ENCODE assay signal across 24 cellular contexts in the genomic region with DNA sequence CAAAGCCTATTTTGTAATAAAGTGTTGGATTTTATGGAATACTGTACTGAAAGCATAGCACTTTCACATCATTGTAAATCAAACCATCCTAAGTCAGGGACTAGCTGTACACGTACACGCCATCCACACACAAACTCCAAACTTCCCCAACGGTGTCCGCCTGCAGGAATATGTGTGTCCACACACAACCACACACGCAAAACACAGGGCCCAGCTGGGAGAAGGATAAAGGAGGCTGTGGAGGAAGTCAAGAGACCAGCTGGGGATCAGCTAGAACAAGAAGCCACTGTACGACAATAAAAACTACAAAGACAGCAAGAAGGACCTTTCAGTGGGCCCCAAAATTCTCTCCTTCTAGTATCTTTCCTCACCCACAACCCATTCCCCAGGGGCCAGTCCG. TPM values are rescaled to one million over a fixed set of nuclear protein-coding genes. Genes with fewer than 3 reads are reported as not detected.
A peak's percentile ranks its signal among the peaks of the same experiment; 100 is the strongest.
DNase-seq lines count a peak whose midpoint lies in the region; ATAC-seq, FAIRE-seq and TF ChIP-seq lines count a peak whose summit lies in the region.
"Had no signal": no experiment of that assay in that cellular context is flagged by ENCODE, and none has a peak within 500 bp of the region (broad histone marks: within the 10 kb centered on the region; RNA-seq: fewer than 3 reads in every experiment).

No MANE protein-coding gene starts in this region.

- intact Hi-C loops in MCF 10A (cut with micrococcal nuclease), result loop anchor here (2.0 kb wide), 1 partner anchor 32 kb away; no protein-coding TSS in a partner anchor

- POLR2A ChIA-PET in MCF 10A (lab: Yijun Ruan, JAX), result interaction anchor here (1.0 to 8.0 kb wide), 14 partner anchors 7 to 1224 kb away, joined by 3 to 153 read pairs (median 5); no protein-coding TSS in a partner anchor

- H3K36me3 Mint-ChIP-seq in activated T-cell treated with anti-CD3 and anti-CD28 coated beads, Interleukin-2, amount 50 U/mL, for 24 hours (ENCODE audit: low read depth), result no peaks in the 10 kb centered on the region
- H3K36me3 Mint-ChIP-seq in activated T-cell treated with anti-CD3 and anti-CD28 coated beads, Interleukin-2, amount 50 U/mL, for 4 hours (ENCODE audit: insufficient read depth), result no peaks in the 10 kb centered on the region
- peaks cover 15% of the 10 kb centered on the region for H3K36me3 Mint-ChIP-seq in MCF 10A (ENCODE audit: insufficient read depth, unreplicated experiment)
- H3K36me3 Mint-ChIP-seq in type B pancreatic cell, result no peaks in the 10 kb centered on the region
- H3K36me3 Mint-ChIP-seq: memory B cell; naive thymus-derived CD8-positive, alpha-beta T cell had no signal

- no peak overlapping the region for H3K27ac Mint-ChIP-seq in activated T-cell treated with anti-CD3 and anti-CD28 coated beads, Interleukin-2, amount 50 U/mL, for 24 hours
- peak overlapping the region; percentile 87 for H3K27ac Mint-ChIP-seq in MCF 10A (ENCODE audit: low read depth, unreplicated experiment)
- peak overlapping the region; percentile 80 for H3K27ac Mint-ChIP-seq in type B pancreatic cell
- H3K27ac Mint-ChIP-seq: activated CD4-positive, alpha-beta memory T cell treated with anti-CD3 and anti-CD28 coated beads, Interleukin-2, amount 10 ng/mL, durations not matched to agents 7 days and 5 days; H9; memory B cell; naive thymus-derived CD8-positive, alpha-beta T cell; stimulated activated naive CD8-positive, alpha-beta T cell treated with anti-CD3 and anti-CD28 coated beads, Interleukin-15, amount 100 ng/mL, for 72 hours; T-helper 2 cell treated with Interferon-gamma antibody and Interleukin-4, amounts not matched to agents 5 μg/mL and 100 μg/mL, for 36 hours had no signal

- no peak for FAIRE-seq in frontal cortex (lab: Jason Lieb, UNC)
- FAIRE-seq: A549, G401.6, HTR-8/SVneo had no signal

- H3K27me3 Mint-ChIP-seq in activated T-cell treated with anti-CD3 and anti-CD28 coated beads, Interleukin-2, amount 50 U/mL, for 24 hours, result peaks cover 5% of the 10 kb centered on the region
- peaks cover 5% of the 10 kb centered on the region for H3K27me3 Mint-ChIP-seq in activated T-cell treated with anti-CD3 and anti-CD28 coated beads, Interleukin-2, amount 50 U/mL, for 4 hours (ENCODE audit: low read depth)
- no peaks in the 10 kb centered on the region for H3K27me3 Mint-ChIP-seq in MCF 10A (ENCODE audit: insufficient read depth, unreplicated experiment)
- no peaks in the 10 kb centered on the region for H3K27me3 Mint-ChIP-seq in type B pancreatic cell

- H3K9me3 Mint-ChIP-seq in activated T-cell treated with anti-CD3 and anti-CD28 coated beads, Interleukin-2, amount 50 U/mL, for 24 hours, result no peaks in the 10 kb centered on the region
- no peaks in the 10 kb centered on the region for H3K9me3 Mint-ChIP-seq in activated T-cell treated with anti-CD3 and anti-CD28 coated beads, Interleukin-2, amount 50 U/mL, for 4 hours
- H3K9me3 Mint-ChIP-seq in MCF 10A (ENCODE audit: unreplicated experiment) (no peaks in the 10 kb centered on the region), type B pancreatic cell (no peaks in the 10 kb centered on the region)
- H3K9me3 Mint-ChIP-seq: activated CD4-positive, alpha-beta memory T cell treated with anti-CD3 and anti-CD28 coated beads, Interleukin-2, amount 10 ng/mL, durations not matched to agents 7 days and 5 days; H9; memory B cell; naive thymus-derived CD8-positive, alpha-beta T cell; stimulated activated naive CD8-positive, alpha-beta T cell treated with anti-CD3 and anti-CD28 coated beads, Interleukin-15, amount 100 ng/mL, for 72 hours; T-helper 2 cell treated with Interferon-gamma antibody and Interleukin-4, amounts not matched to agents 5 μg/mL and 100 μg/mL, for 36 hours had no signal

- TF ChIP-seq CTCF in MCF 10A (IDR thresholded peaks at IDR 0.05; ENCODE audit: unreplicated experiment), result no peak
- no peak for TF ChIP-seq CTCF in type B pancreatic cell (conservative IDR thresholded peaks at IDR 0.05)

- ATAC-seq in activated T-cell treated with anti-CD3 and anti-CD28 coated beads, Interleukin-2, amount 50 U/mL, for 4 hours, result no peak
- ATAC-seq: A549; heart right ventricle; naive thymus-derived CD8-positive, alpha-beta T cell; stimulated activated naive CD8-positive, alpha-beta T cell treated with anti-CD3 and anti-CD28 coated beads, Interleukin-15, amount 100 ng/mL, for 72 hours had no signal

- BruUV-seq in MCF 10A (replicated peaks; lab: Mats Ljungman, UMichigan), result TSS peak; percentile 71

- no peak overlapping the region for H3K4me3 Mint-ChIP-seq in activated T-cell treated with anti-CD3 and anti-CD28 coated beads, Interleukin-2, amount 50 U/mL, for 24 hours
- no peak overlapping the region for H3K4me3 Mint-ChIP-seq in activated T-cell treated with anti-CD3 and anti-CD28 coated beads, Interleukin-2, amount 50 U/mL, for 4 hours
- H3K4me3 Mint-ChIP-seq in MCF 10A (ENCODE audit: unreplicated experiment) (peak overlapping the region; percentile 88), type B pancreatic cell (peak overlapping the region; percentile 88)
- H3K4me3 Mint-ChIP-seq: activated CD4-positive, alpha-beta memory T cell treated with anti-CD3 and anti-CD28 coated beads, Interleukin-2, amount 10 ng/mL, durations not matched to agents 7 days and 5 days; H9; memory B cell; naive thymus-derived CD8-positive, alpha-beta T cell; stimulated activated naive CD8-positive, alpha-beta T cell treated with anti-CD3 and anti-CD28 coated beads, Interleukin-15, amount 100 ng/mL, for 72 hours; T-helper 2 cell treated with Interferon-gamma antibody and Interleukin-4, amounts not matched to agents 5 μg/mL and 100 μg/mL, for 36 hours had no signal

- CTCF ChIA-PET in MCF 10A (lab: Yijun Ruan, JAX), result interaction anchor here (0.6 to 7.7 kb wide), 8 partner anchors 10 to 1222 kb away, joined by 3 to 68 read pairs (median 4); no protein-coding TSS in a partner anchor

- H3K4me1 Mint-ChIP-seq in activated T-cell treated with anti-CD3 and anti-CD28 coated beads, Interleukin-2, amount 50 U/mL, for 24 hours (ENCODE audit: low read depth), result no peaks in the 10 kb centered on the region
- no peaks in the 10 kb centered on the region for H3K4me1 Mint-ChIP-seq in activated T-cell treated with anti-CD3 and anti-CD28 coated beads, Interleukin-2, amount 50 U/mL, for 4 hours (ENCODE audit: low read depth)
- H3K4me1 Mint-ChIP-seq in MCF 10A (ENCODE audit: insufficient read depth, unreplicated experiment), result peaks cover 40% of the 10 kb centered on the region
- H3K4me1 Mint-ChIP-seq in type B pancreatic cell (ENCODE audit: unreplicated experiment), result no peaks in the 10 kb centered on the region
- H3K4me1 Mint-ChIP-seq: activated CD4-positive, alpha-beta memory T cell treated with anti-CD3 and anti-CD28 coated beads, Interleukin-2, amount 10 ng/mL, durations not matched to agents 7 days and 5 days; memory B cell; naive thymus-derived CD8-positive, alpha-beta T cell; stimulated activated naive CD8-positive, alpha-beta T cell treated with anti-CD3 and anti-CD28 coated beads, Interleukin-15, amount 100 ng/mL, for 72 hours had no signal

- DNase-seq in activated T-cell treated with anti-CD3 and anti-CD28 coated beads, Interleukin-2, amount 50 U/mL, for 24 hours, result peak; percentile 3
- no peak for DNase-seq in activated T-cell treated with anti-CD3 and anti-CD28 coated beads, Interleukin-2, amount 50 U/mL, for 4 hours
- DNase-seq in MCF 10A (ENCODE audit: unreplicated experiment) (peak; percentile 14), islet precursor cell (peak; percentile 18), type B pancreatic cell (ENCODE audit: extremely low spot score, unreplicated experiment) (peak; percentile 52), NCI-H345 treated with DMSO at 0.1 percent for 48 hours (lab: John Stamatoyannopoulos, UW; ENCODE audit: unreplicated experiment) (no peak), dedifferentiated amniotic fluid mesenchymal stem cell (ENCODE audit: extremely low spot score) (no peak), frontal cortex (ENCODE audit: low spot score in 2 of 2) (no peak)
- DNase-seq: activated CD4-positive, alpha-beta memory T cell treated with anti-CD3 and anti-CD28 coated beads, Interleukin-2, amount 10 ng/mL, durations not matched to agents 7 days and 5 days; activated CD4-positive, CD25-positive, alpha-beta regulatory T cell; C1 segment of cervical spinal cord; NCI-H1105 treated with DMSO at 0.1 percent for 48 hours; OCI-M1; stimulated activated CD4-positive, alpha-beta T cell treated with anti-CD3 and anti-CD28 coated beads, Interleukin-4, amount 100 ng/mL, for 1 hour; stimulated activated naive CD8-positive, alpha-beta T cell treated with anti-CD3 and anti-CD28 coated beads, Interleukin-15, amount 100 ng/mL, for 72 hours had no signal

RNA-seq across cellular contexts. Expression of gene TRIM29, which starts 1.6 kb away (rescaled TPM):
- not detected for total RNA-seq in activated T-cell treated with anti-CD3 and anti-CD28 coated beads, Interleukin-2, amount 50 U/mL, for 4 hours
- total RNA-seq in MCF 10A (2022) (60.9 and 93.4 TPM in 2 replicates), type B pancreatic cell (ENCODE audit: low replicate concordance) (56.7 and 207 TPM in 2 replicates), frontal cortex (not detected)
- total RNA-seq: activated CD4-positive, alpha-beta memory T cell treated with anti-CD3 and anti-CD28 coated beads, Interleukin-2, amount 10 ng/mL, durations not matched to agents 7 days and 5 days; H9; naive thymus-derived CD8-positive, alpha-beta T cell; SK-MEL-5 had no signal

Comparison
In these comparisons a context has a peak if more than half of its experiments do, and no peak if none do; other contexts are left out.
1. DNase-seq: peak in activated T-cell treated with anti-CD3 and anti-CD28 coated beads, Interleukin-2, amount 50 U/mL, for 24 hours (single experiment), MCF 10A (single experiment), islet precursor cell (single experiment) and type B pancreatic cell (single experiment); none in activated T-cell treated with anti-CD3 and anti-CD28 coated beads, Interleukin-2, amount 50 U/mL, for 4 hours (single experiment), NCI-H345 treated with DMSO at 0.1 percent for 48 hours (single experiment), dedifferentiated amniotic fluid mesenchymal stem cell (single experiment) and frontal cortex (0 of 2).
2. H3K4me3 Mint-ChIP-seq: peak in MCF 10A (single experiment) and type B pancreatic cell (single experiment); none in activated T-cell treated with anti-CD3 and anti-CD28 coated beads, Interleukin-2, amount 50 U/mL, for 24 hours (single experiment) and activated T-cell treated with anti-CD3 and anti-CD28 coated beads, Interleukin-2, amount 50 U/mL, for 4 hours (single experiment).
3. RNA of gene TRIM29, which starts 1.6 kb away (total RNA-seq): 60.9 to 93.4 TPM in MCF 10A and 56.7 to 207 TPM in type B pancreatic cell; not detected in activated T-cell treated with anti-CD3 and anti-CD28 coated beads, Interleukin-2, amount 50 U/mL, for 4 hours and not detected in frontal cortex (single experiment); every median in the first group is over 10 times any median in the second.